Comparison of ENCODE assay signal across 38 cellular contexts in genomic region chr16:84665843-84666242, GRCh38.
"Had no signal": no experiment of that assay in that cellular context is flagged by ENCODE, and none has a peak within 500 bp of the region (broad histone marks: within the 10 kb centered on the region; RNA-seq: fewer than 3 reads in every experiment).

No MANE protein-coding gene starts in this region.

- H3K4me3 Mint-ChIP-seq: activated B cell treated with CpG ODN at 0.5 μM for 24 hours; activated CD4-positive, alpha-beta memory T cell treated with anti-CD3 and anti-CD28 coated beads for 36 hours; activated CD4-positive, alpha-beta T cell treated with anti-CD3 and anti-CD28 coated beads, Interleukin-2, amount 10 ng/mL, durations not matched to agents 24 days and 14 days; activated CD8-positive, alpha-beta T cell treated with anti-CD3 and anti-CD28 coated beads for 36 hours; activated naive CD4-positive, alpha-beta T cell treated with anti-CD3 and anti-CD28 coated beads for 36 hours; activated naive CD8-positive, alpha-beta T cell treated with anti-CD3 and anti-CD28 coated beads, Interleukin-2, amount 10 ng/mL, durations not matched to agents 7 days and 5 days; activated T-cell treated with anti-CD3 and anti-CD28 coated beads, Interleukin-2, amount 50 U/mL, for 4 hours; activated T-cell treated with anti-CD3 and anti-CD28 coated beads, Interleukin-2, amount 50 U/mL, for 72 hours; activated T-helper 1 cell treated with anti-CD3 and anti-CD28 coated beads, Interleukin-12 subunit alpha, Interleukin-12 subunit beta, Interleukin-2, Interleukin-4 antibody, amounts not matched to agents 30 ng/mL and 10 ng/mL and 1 ng/mL, durations not matched to agents 14 hours and 24 hours and 36 hours; activated T-helper 17 cell treated with anti-CD3 and anti-CD28 coated beads, Interleukin-2, amount 50 U/mL, for 72 hours; brain; central memory CD8-positive, alpha-beta T cell; T-helper 1 cell treated with Interleukin-12 subunit alpha and Interleukin-12 subunit beta and Interleukin-4 antibody, amounts not matched to agents 30 μg/mL and 1 μg/mL, for 36 hours; T-helper 2 cell treated with Interferon-gamma antibody and Interleukin-4, amounts not matched to agents 5 μg/mL and 100 μg/mL, for 36 hours had no signal

- H3K4me3 ChIP-seq: adrenal gland, cardiac muscle cell had no signal

- H3K27me3 ChIP-seq: adrenal gland, cardiac muscle cell had no signal

- H3K27me3 Mint-ChIP-seq: activated B cell treated with CpG ODN at 0.5 μM for 24 hours; activated CD4-positive, alpha-beta memory T cell treated with anti-CD3 and anti-CD28 coated beads for 36 hours; activated CD4-positive, alpha-beta T cell treated with anti-CD3 and anti-CD28 coated beads, Interleukin-2, amount 10 ng/mL, durations not matched to agents 24 days and 14 days; activated CD8-positive, alpha-beta T cell treated with anti-CD3 and anti-CD28 coated beads for 36 hours; activated naive CD8-positive, alpha-beta T cell treated with anti-CD3 and anti-CD28 coated beads, Interleukin-2, amount 10 ng/mL, durations not matched to agents 7 days and 5 days; activated T-helper 17 cell treated with anti-CD3 and anti-CD28 coated beads, Interleukin-2, amount 50 U/mL, for 72 hours; brain; central memory CD8-positive, alpha-beta T cell had no signal

- H3K27ac ChIP-seq: adrenal gland, cardiac muscle cell, VCaP had no signal

- DNase-seq: activated B cell treated with CpG ODN at 0.5 μM for 24 hours; activated CD4-positive, alpha-beta memory T cell treated with anti-CD3 and anti-CD28 coated beads for 36 hours; activated CD4-positive, alpha-beta T cell treated with anti-CD3 and anti-CD28 coated beads for 4 hours; activated CD4-positive, alpha-beta T cell treated with anti-CD3 and anti-CD28 coated beads, Interleukin-2, amount 10 ng/mL, durations not matched to agents 24 days and 14 days; activated CD4-positive, alpha-beta T cell treated with anti-CD3 and anti-CD28 coated beads, Interleukin-2, amount 50 U/mL, for 1 hour; activated CD4-positive, alpha-beta T cell treated with anti-CD3 and anti-CD28 coated beads, Interleukin-2, amount 50 U/mL, for 4 hours; activated CD4-positive, CD25-positive, alpha-beta regulatory T cell treated with anti-CD3 and anti-CD28 coated beads, Interleukin-2, amount 50 U/mL, for 72 hours; activated CD8-positive, alpha-beta memory T cell treated with anti-CD3 and anti-CD28 coated beads, Interleukin-2, amount 50 U/mL, for 4 hours; activated CD8-positive, alpha-beta T cell treated with anti-CD3 and anti-CD28 coated beads for 36 hours; activated effector memory CD4-positive, alpha-beta T cell treated with anti-CD3 and anti-CD28 coated beads, Interleukin-2, amount 50 U/mL, for 16 hours; activated gamma-delta T cell treated with Interleukin-2 at 50 U/mL for 16 hours; activated naive CD4-positive, alpha-beta T cell; activated naive CD4-positive, alpha-beta T cell treated with anti-CD3 and anti-CD28 coated beads for 36 hours; activated naive CD4-positive, alpha-beta T cell treated with anti-CD3 and anti-CD28 coated beads, Interleukin-2, amount 50 U/mL, for 16 hours; activated naive CD8-positive, alpha-beta T cell treated with anti-CD3 and anti-CD28 coated beads, Interleukin-2, amount 10 ng/mL, durations not matched to agents 7 days and 5 days; activated T-cell treated with anti-CD3 and anti-CD28 coated beads for 4 hours; activated T-cell treated with anti-CD3 and anti-CD28 coated beads, Interleukin-2, amount 50 U/mL, for 1 hour; activated T-cell treated with anti-CD3 and anti-CD28 coated beads, Interleukin-2, amount 50 U/mL, for 4 hours; activated T-cell treated with anti-CD3 and anti-CD28 coated beads, Interleukin-2, amount 50 U/mL, for 72 hours; adrenal gland; amniotic stem cell; aorta; caudate nucleus; cerebellar nuclear complex; T-helper 1 cell; T-helper 2 cell; T-helper 9 cell had no signal

- ATAC-seq: activated CD8-positive, alpha-beta T cell treated with anti-CD3 and anti-CD28 coated beads for 36 hours; activated naive CD4-positive, alpha-beta T cell treated with anti-CD3 and anti-CD28 coated beads, Interleukin-2, amount 50 U/mL, for 72 hours; activated T-cell treated with anti-CD3 and anti-CD28 coated beads, Interleukin-2, amount 50 U/mL, for 4 hours; activated T-cell treated with anti-CD3 and anti-CD28 coated beads, Interleukin-2, amount 50 U/mL, for 72 hours; activated T-helper 17 cell treated with anti-CD3 and anti-CD28 coated beads, Interleukin-2, amount 50 U/mL, for 72 hours had no signal

- H3K27ac Mint-ChIP-seq: activated B cell treated with CpG ODN at 0.5 μM for 24 hours; activated CD4-positive, alpha-beta memory T cell treated with anti-CD3 and anti-CD28 coated beads for 36 hours; activated CD4-positive, alpha-beta T cell treated with anti-CD3 and anti-CD28 coated beads, Interleukin-2, amount 10 ng/mL, durations not matched to agents 24 days and 14 days; activated CD8-positive, alpha-beta T cell treated with anti-CD3 and anti-CD28 coated beads for 36 hours; activated naive CD4-positive, alpha-beta T cell treated with anti-CD3 and anti-CD28 coated beads for 36 hours; activated naive CD8-positive, alpha-beta T cell treated with anti-CD3 and anti-CD28 coated beads, Interleukin-2, amount 10 ng/mL, durations not matched to agents 7 days and 5 days; activated T-cell treated with anti-CD3 and anti-CD28 coated beads, Interleukin-2, amount 50 U/mL, for 72 hours; activated T-helper 1 cell treated with anti-CD3 and anti-CD28 coated beads, Interleukin-12 subunit alpha, Interleukin-12 subunit beta, Interleukin-2, Interleukin-4 antibody, amounts not matched to agents 30 ng/mL and 10 ng/mL and 1 ng/mL, durations not matched to agents 14 hours and 24 hours and 36 hours; activated T-helper 17 cell treated with anti-CD3 and anti-CD28 coated beads, Interleukin-2, amount 50 U/mL, for 72 hours; brain; T-helper 1 cell treated with Interleukin-12 subunit alpha and Interleukin-12 subunit beta and Interleukin-4 antibody, amounts not matched to agents 30 μg/mL and 1 μg/mL, for 36 hours; T-helper 2 cell treated with Interferon-gamma antibody and Interleukin-4, amounts not matched to agents 5 μg/mL and 100 μg/mL, for 36 hours had no signal

- H3K9me3 Mint-ChIP-seq: activated B cell treated with CpG ODN at 0.5 μM for 24 hours; activated CD4-positive, alpha-beta memory T cell treated with anti-CD3 and anti-CD28 coated beads for 36 hours; activated CD4-positive, alpha-beta T cell treated with anti-CD3 and anti-CD28 coated beads, Interleukin-2, amount 10 ng/mL, durations not matched to agents 24 days and 14 days; activated CD8-positive, alpha-beta T cell treated with anti-CD3 and anti-CD28 coated beads for 36 hours; activated naive CD4-positive, alpha-beta T cell treated with anti-CD3 and anti-CD28 coated beads for 36 hours; activated naive CD4-positive, alpha-beta T cell treated with anti-CD3 and anti-CD28 coated beads, Interleukin-2, amount 50 U/mL, for 72 hours; activated naive CD8-positive, alpha-beta T cell treated with anti-CD3 and anti-CD28 coated beads, Interleukin-2, amount 10 ng/mL, durations not matched to agents 7 days and 5 days; activated T-cell treated with anti-CD3 and anti-CD28 coated beads, Interleukin-2, amount 50 U/mL, for 4 hours; activated T-cell treated with anti-CD3 and anti-CD28 coated beads, Interleukin-2, amount 50 U/mL, for 72 hours; activated T-helper 1 cell treated with anti-CD3 and anti-CD28 coated beads, Interleukin-12 subunit alpha, Interleukin-12 subunit beta, Interleukin-2, Interleukin-4 antibody, amounts not matched to agents 30 ng/mL and 10 ng/mL and 1 ng/mL, durations not matched to agents 14 hours and 24 hours and 36 hours; activated T-helper 17 cell treated with anti-CD3 and anti-CD28 coated beads, Interleukin-2, amount 50 U/mL, for 72 hours; brain; central memory CD8-positive, alpha-beta T cell; T-helper 1 cell treated with Interleukin-12 subunit alpha and Interleukin-12 subunit beta and Interleukin-4 antibody, amounts not matched to agents 30 μg/mL and 1 μg/mL, for 36 hours; T-helper 2 cell treated with Interferon-gamma antibody and Interleukin-4, amounts not matched to agents 5 μg/mL and 100 μg/mL, for 36 hours had no signal

- H3K9me3 ChIP-seq: adrenal gland had no signal

- H3K4me1 ChIP-seq: adrenal gland had no signal

- H3K4me1 Mint-ChIP-seq: activated naive CD8-positive, alpha-beta T cell treated with anti-CD3 and anti-CD28 coated beads, Interleukin-2, amount 10 ng/mL, durations not matched to agents 7 days and 5 days; central memory CD8-positive, alpha-beta T cell had no signal

- FAIRE-seq: bronchial epithelial cell, TTC549 had no signal
